Comparison of ENCODE assay signal across 8 cellular contexts in the genomic region with DNA sequence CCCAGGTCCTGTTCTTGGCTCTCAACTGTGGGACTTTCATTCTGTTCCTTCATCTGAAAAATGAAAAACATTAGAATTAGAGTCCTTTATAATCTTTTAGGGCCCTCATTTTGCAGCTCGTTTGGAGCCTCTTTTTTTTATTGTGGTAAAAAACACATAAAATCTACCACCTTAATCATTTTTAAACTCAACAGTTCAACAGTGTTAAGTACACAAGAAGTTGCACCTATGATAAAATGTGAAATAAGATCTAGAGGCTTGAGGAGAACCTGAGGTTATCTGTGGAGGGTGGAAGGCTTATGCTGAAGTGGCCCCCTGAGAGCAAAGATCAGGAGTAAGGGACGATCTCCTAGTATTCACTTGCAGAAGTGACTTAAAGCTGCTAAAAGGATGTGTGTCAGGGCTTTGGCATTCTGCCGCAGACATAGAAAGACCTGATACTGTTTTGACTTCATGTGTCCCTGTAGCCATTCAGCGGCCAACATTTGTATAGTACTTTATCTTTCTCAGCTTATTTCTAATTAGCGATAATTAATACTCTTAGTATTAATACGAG.
DNase-seq lines count a peak whose midpoint lies in the region; ATAC-seq, FAIRE-seq and TF ChIP-seq lines count a peak whose summit lies in the region.
"Not testable (repeated sequence)": the region's sequence is repeated elsewhere in the genome, so short reads cannot be mapped to it uniquely, and the experiment has no call there.

No MANE protein-coding gene starts in this region.

- H3K9ac ChIP-seq in GM23248: 0 out of 2 replicates have a peak overlapping the region, but pooled peaks have one; percentile 3
- H3K9ac ChIP-seq in astrocyte (ENCODE audit: low read length): peak overlapping the region; percentile 85
- not testable (repeated sequence) for H3K9ac ChIP-seq in skeletal muscle tissue (ENCODE audit: low read depth in 1 of 3, low read length in 3 of 3)

- not testable (repeated sequence) for H3K4me3 Mint-ChIP-seq in WTC11; astrocyte (ENCODE audit: unreplicated experiment); mesothelial cell of epicardium

- H3K27ac ChIP-seq in GM23248 (peak overlapping the region; percentile 92), astrocyte (ENCODE audit: low read depth, low read length) (peak overlapping the region; percentile 98), epithelial cell of prostate (peak overlapping the region; percentile 100), skeletal muscle tissue (ENCODE audit: low read depth, low read length) (peak overlapping the region; percentile 75), vagina (peak overlapping the region; percentile 27)

- FAIRE-seq in astrocyte (lab: Jason Lieb, UNC): not testable (repeated sequence)

- TF ChIP-seq CTCF in WTC11 (IDR thresholded peaks at IDR 0.05); astrocyte (IDR thresholded peaks at IDR 0.05; ENCODE audit: insufficient read depth, low read depth, low read length); mesothelial cell of epicardium (IDR thresholded peaks at IDR 0.05; ENCODE audit: unreplicated experiment); vagina (IDR thresholded peaks at IDR 0.05): not testable (repeated sequence)

- DNase-seq in GM23248; WTC11 (ENCODE audit: low spot score); astrocyte (ENCODE audit: low read depth); epithelial cell of prostate (ENCODE audit: low read depth, low spot score); mesothelial cell of epicardium (ENCODE audit: low spot score in 2 of 2, unreplicated experiment in 2 of 2); vagina (ENCODE audit: extremely low spot score in 2 of 2): not testable (repeated sequence)
- DNase-seq in OCI-M1 (lab: John Stamatoyannopoulos, UW): peak; percentile 61

- H3K4me1 Mint-ChIP-seq in WTC11: peaks cover 35% of the 10 kb centered on the region
- H3K4me1 Mint-ChIP-seq in astrocyte (ENCODE audit: low read depth, unreplicated experiment): peaks cover 51% of the 10 kb centered on the region
- peaks cover 26% of the 10 kb centered on the region for H3K4me1 Mint-ChIP-seq in mesothelial cell of epicardium

- not testable (repeated sequence) for TF ChIP-seq POLR2A in vagina (IDR thresholded peaks at IDR 0.05)

- H3K27ac Mint-ChIP-seq in WTC11 (peak overlapping the region; percentile 41; the same call in 1 of the 2 replicates), astrocyte (ENCODE audit: unreplicated experiment) (peak overlapping the region; percentile 98), mesothelial cell of epicardium (peak overlapping the region; percentile 68)

- peaks cover 45% of the 10 kb centered on the region for H3F3A ChIP-seq in GM23248 (ENCODE audit: insufficient read depth)

- CTCF ChIA-PET in WTC11 (lab: Charles Lee): interaction anchor here (0.6 to 3.9 kb wide), 2 partner anchors 41 to 245 kb away, joined by 4 to 40 read pairs; no protein-coding TSS in a partner anchor

- 56 to 65% methylated on average over 4 to 6 of the region's 6 CpGs for WGBS in GM23248 (ENCODE audit: low coverage in 1 of 2, low lambda C conversion rate in 2 of 2, missing lambda C conversion rate in 2 of 2), 2 experiments

- H3K9me3 Mint-ChIP-seq in WTC11 (peaks cover 14% of the 10 kb centered on the region), mesothelial cell of epicardium (peaks cover 10% of the 10 kb centered on the region)
- not testable (repeated sequence) for H3K9me3 Mint-ChIP-seq in astrocyte (ENCODE audit: unreplicated experiment)

- H3K27me3 ChIP-seq in GM23248 (replicated peaks; ENCODE audit: insufficient read depth); astrocyte (ENCODE audit: insufficient read depth, low read length); skeletal muscle tissue (ENCODE audit: control insufficient read depth in 3 of 3, insufficient read depth in 3 of 3, low read length in 3 of 3); vagina: not testable (repeated sequence)

- H3K4me2 ChIP-seq in GM23248 (ENCODE audit: unreplicated experiment) (peak overlapping the region; percentile 73), astrocyte (ENCODE audit: low read length) (peak overlapping the region; percentile 80)

- 0 out of 2 replicates have a peak overlapping the region, but pooled peaks have one; percentile 5 for H2AFZ ChIP-seq in GM23248
- not testable (repeated sequence) for H2AFZ ChIP-seq in astrocyte (ENCODE audit: low read depth, low read length)

- not testable (repeated sequence) for H3K9me3 ChIP-seq in GM23248 (ENCODE audit: low read depth); astrocyte (ENCODE audit: insufficient read depth, low read depth, low read length); skeletal muscle tissue (ENCODE audit: control insufficient read depth in 3 of 3, low read length in 3 of 3); vagina

- intact Hi-C loops in vagina (cut with DNase I): not testable (repeated sequence)

- not testable (repeated sequence) for H3K36me3 Mint-ChIP-seq in WTC11; astrocyte (ENCODE audit: low read depth, unreplicated experiment); mesothelial cell of epicardium

- ATAC-seq in WTC11: peak; percentile 53

- H3K79me2 ChIP-seq in GM23248 (ENCODE audit: insufficient read depth) (peaks cover 53% of the 10 kb centered on the region), astrocyte (ENCODE audit: insufficient read depth, low read length) (peaks cover 44% of the 10 kb centered on the region)

- not testable (repeated sequence) for H3K27me3 Mint-ChIP-seq in WTC11 (ENCODE audit: low read depth); astrocyte (ENCODE audit: low read depth, unreplicated experiment); mesothelial cell of epicardium (ENCODE audit: low read depth)

- POLR2A ChIA-PET in WTC11 (lab: Charles Lee): not testable (repeated sequence)

- not testable (repeated sequence) for H4K20me1 ChIP-seq in GM23248 (ENCODE audit: insufficient read depth); astrocyte (ENCODE audit: insufficient read depth, low read length)

- H3K4me1 ChIP-seq in GM23248 (ENCODE audit: insufficient read depth): peaks cover 36% of the 10 kb centered on the region
- H3K4me1 ChIP-seq in astrocyte (ENCODE audit: insufficient read depth, low read length): peaks cover 46% of the 10 kb centered on the region
- H3K4me1 ChIP-seq in skeletal muscle tissue (ENCODE audit: control insufficient read depth in 3 of 3, insufficient read depth in 3 of 3, low read length in 3 of 3): peaks cover 27 to 32% (median 30%) of the 10 kb centered on the region in 3 donors
- peaks cover 39% of the 10 kb centered on the region for H3K4me1 ChIP-seq in vagina

- in situ Hi-C loops in GM23248 (cut with MboI): not testable (repeated sequence)

- H3K36me3 ChIP-seq in GM23248 (ENCODE audit: low read depth); astrocyte (ENCODE audit: insufficient read depth, low read length); skeletal muscle tissue (ENCODE audit: control insufficient read depth in 3 of 3, insufficient read depth in 3 of 3, low read length in 3 of 3); vagina: not testable (repeated sequence)

- H3K4me3 ChIP-seq in GM23248 (peak overlapping the region; percentile 48; the same call in 1 of the 2 replicates), astrocyte (ENCODE audit: insufficient read depth, low read depth, low read length) (peak overlapping the region; percentile 5)
- not testable (repeated sequence) for H3K4me3 ChIP-seq in skeletal muscle tissue (ENCODE audit: low read length in 3 of 3); vagina

- H3K9me2 ChIP-seq in GM23248 (ENCODE audit: insufficient read depth): not testable (repeated sequence)

Comparison
In these comparisons a context has a peak if more than half of its experiments do, and no peak if none do; other contexts are left out.
1. H3K27ac ChIP-seq: peak in every context shown above with its lines; median percentile 100 in epithelial cell of prostate; 98 in astrocyte; 92 in GM23248; 75 in skeletal muscle tissue; 27 in vagina.
2. H3K27ac Mint-ChIP-seq: peak in every context shown above with its lines; median percentile 98 in astrocyte; 68 in mesothelial cell of epicardium; 41 in WTC11.